In genomic region chr13:110399801-110400200, GRCh38 we compare ENCODE assay signal across 20 cellular contexts.
DNase-seq lines count a peak whose midpoint lies in the region; ATAC-seq and TF ChIP-seq lines count a peak whose summit lies in the region.
"Had no signal": no experiment of that assay in that cellular context is flagged by ENCODE, and none has a peak within 500 bp of the region (broad histone marks: within the 10 kb centered on the region; RNA-seq: fewer than 3 reads in every experiment).

No MANE protein-coding gene starts in this region.

- no peaks in the 10 kb centered on the region for H3K9me3 ChIP-seq in ascending aorta
- H3K9me3 ChIP-seq in gastrocnemius medialis = no peaks in the 10 kb centered on the region
- H3K9me3 ChIP-seq: adrenal gland, left lung, pancreas had no signal

- DNase-seq in ascending aorta (ENCODE audit: low spot score in 2 of 2) = no peak
- DNase-seq in fibroblast of the conjunctiva (ENCODE audit: low read depth) = peak; percentile 51
- DNase-seq in gastrocnemius medialis = no peak
- no peak for DNase-seq in NCI-H526 (lab: John Stamatoyannopoulos, UW)
- DNase-seq in midbrain (lab: John Stamatoyannopoulos, UW) = no peak
- DNase-seq in cerebellar cortex (ENCODE audit: low spot score) = no peak
- DNase-seq: ACHN; adrenal gland; CD4-positive, alpha-beta T cell; cerebellar nuclear complex; Kasumi-1; left lung; NCI-H1092 treated with DMSO at 0.1 percent for 48 hours; NCI-H2107; NCI-H524; pancreas; T-helper 9 cell had no signal

- no peak overlapping the region for H3K4me3 ChIP-seq in ACC112 (ENCODE audit: low read depth, low read length)
- H3K4me3 ChIP-seq in ascending aorta = no peak overlapping the region
- H3K4me3 ChIP-seq in gastrocnemius medialis = no peak overlapping the region
- H3K4me3 ChIP-seq: adrenal gland, left lung, pancreas had no signal

- intact Hi-C loops in ascending aorta (cut with DNase I) = no loop called here
- intact Hi-C loops in gastrocnemius medialis (cut with DNase I; ENCODE audit: low total_unique reads) = loop anchor here (5.0 to 10.0 kb wide), 2 partner anchors 55 to 92 kb away; partner anchors contain the start of genes COL4A1 and COL4A2

- ATAC-seq in gastrocnemius medialis = no peak
- ATAC-seq in GM18519 (IDR thresholded peaks at IDR 0.05; ENCODE audit: low FRiP score, unreplicated experiment) = no peak
- ATAC-seq: activated CD4-positive, CD25-positive, alpha-beta regulatory T cell treated with anti-CD3 and anti-CD28 coated beads, Interleukin-2, amount 50 U/mL, for 24 hours; left lung; pancreas had no signal

- in situ Hi-C loops in gastrocnemius medialis (cut with MboI; ENCODE audit: low sequenced_read_pairs in 4 of 4) = loop anchor here in 1 of 4 donors (25.0 kb wide), 1 partner anchor 162 kb away; no protein-coding TSS in a partner anchor

- H2AFZ ChIP-seq in ACC112 (ENCODE audit: low read length, unreplicated experiment) = no peak overlapping the region

- H3K4me1 ChIP-seq in ACC112 (ENCODE audit: control insufficient read depth, insufficient read depth, low read length, unreplicated experiment) = peaks cover 87% of the 10 kb centered on the region
- peaks cover 15 to 75% of the 10 kb centered on the region in 2 donors for H3K4me1 ChIP-seq in ascending aorta
- peaks cover 7 to 31% of the 10 kb centered on the region in 2 donors for H3K4me1 ChIP-seq in gastrocnemius medialis

- H3K27me3 ChIP-seq in ACC112 (ENCODE audit: insufficient read depth, low read length) (no peaks in the 10 kb centered on the region), ascending aorta (no peaks in the 10 kb centered on the region), gastrocnemius medialis (peaks cover 0 to 12% (median 0%) of the 10 kb centered on the region in 3 donors)
- H3K27me3 ChIP-seq: adrenal gland, pancreas had no signal

- peaks cover 12% of the 10 kb centered on the region for H3K79me2 ChIP-seq in ACC112 (ENCODE audit: control insufficient read depth, insufficient read depth, low read length, unreplicated experiment)

- no peak for TF ChIP-seq CTCF in ascending aorta (IDR thresholded peaks at IDR 0.05)
- no peak for TF ChIP-seq CTCF in gastrocnemius medialis (IDR thresholded peaks at IDR 0.05 in 4 of 5, conservative IDR thresholded peaks at IDR 0.05 in 1 of 5)

- H3K27ac ChIP-seq in ACC112 (ENCODE audit: low read depth, low read length) = peak overlapping the region; percentile 99
- H3K27ac ChIP-seq in ascending aorta = peak overlapping the region; percentile 88 to 99
- H3K27ac ChIP-seq in gastrocnemius medialis = peak overlapping the region; percentile 68 to 77 (median 72)
- H3K27ac ChIP-seq: pancreas had no signal

- TF ChIP-seq POLR2A in gastrocnemius medialis (IDR thresholded peaks at IDR 0.05) = peak in 1 of 2 donors; percentile 11

- H3K36me3 ChIP-seq in ACC112 (ENCODE audit: insufficient read depth, low read length) = no peaks in the 10 kb centered on the region
- no peaks in the 10 kb centered on the region for H3K36me3 ChIP-seq in ascending aorta
- no peaks in the 10 kb centered on the region for H3K36me3 ChIP-seq in gastrocnemius medialis
- H3K36me3 ChIP-seq: adrenal gland, left lung, pancreas had no signal
